In genomic region chr17:32486701-32487459, GRCh38 we compare ENCODE assay signal across 8 cellular contexts. TPM values are rescaled to one million over a fixed set of nuclear protein-coding genes. Genes with fewer than 3 reads are reported as not detected.
DNase-seq lines count a peak whose midpoint lies in the region; ATAC-seq and FAIRE-seq lines count a peak whose summit lies in the region.

TSS of gene CDK5R1 (plus strand) at chr17:32486993. CDS start at chr17:32487621, 628 bp downstream.

- WGBS in mesodermal cell (ENCODE audit: insufficient coverage in 2 of 2), 2 experiments: 0 to 1% methylated on average over 36 to 112 of the region's 135 CpGs

- peak within 1 kb of the TSS; percentile 77 for H3K27ac ChIP-seq in mesodermal cell (ENCODE audit: low read depth, low read length, severe bottlenecking)

- DNase-seq in 8988T (peak; percentile 72), GM18507 (ENCODE audit: extremely low spot score, insufficient read length, low read depth) (peak; percentile 69), NCI-H526 treated with DMSO at 0.1 percent for 48 hours (lab: John Stamatoyannopoulos, UW) (peak; percentile 68)
- DNase-seq in activated CD8-positive, alpha-beta memory T cell treated with anti-CD3 and anti-CD28 coated beads for 24 hours: peak; percentile 86
- DNase-seq in stimulated activated CD8-positive, alpha-beta memory T cell treated with anti-CD3 and anti-CD28 coated beads, Interleukin-4, amount 100 ng/mL, for 24 hours (ENCODE audit: low read depth): peak; percentile 55

- peak; percentile 48 for ATAC-seq in HG03064 (IDR thresholded peaks at IDR 0.05; ENCODE audit: low read depth, unreplicated experiment)

- H3K9me3 ChIP-seq in endocrine pancreas (ENCODE audit: control insufficient read depth, low read length): no peaks in the 10 kb centered on the region
- H3K9me3 ChIP-seq in mesodermal cell (ENCODE audit: control insufficient read depth, low read length): no peaks in the 10 kb centered on the region

- no peak within 1 kb of the TSS for H3K4me3 ChIP-seq in endocrine pancreas (ENCODE audit: control insufficient read depth, insufficient read depth, low read length)
- peak within 1 kb of the TSS; percentile 54 for H3K4me3 ChIP-seq in mesodermal cell (ENCODE audit: extremely low read depth, insufficient read depth, low read length, poor library complexity, severe bottlenecking)

- H3K27me3 ChIP-seq in endocrine pancreas (ENCODE audit: control insufficient read depth, insufficient read depth, low read length): no peaks in the 10 kb centered on the region

- H3K36me3 ChIP-seq in endocrine pancreas (ENCODE audit: control insufficient read depth, insufficient read depth, low read length) (no peaks in the 10 kb centered on the region), mesodermal cell (ENCODE audit: control insufficient read depth, insufficient read depth, low read length) (peaks cover 39% of the 10 kb centered on the region)

- H3K4me1 ChIP-seq in endocrine pancreas (ENCODE audit: control insufficient read depth, insufficient read depth, low read length) (peaks cover 4% of the 10 kb centered on the region), mesodermal cell (ENCODE audit: control insufficient read depth, insufficient read depth, low read length, poor library complexity, severe bottlenecking) (peaks cover 18% of the 10 kb centered on the region)

- H3K9ac ChIP-seq in endocrine pancreas (ENCODE audit: control insufficient read depth, insufficient read depth, low read length): peak within 1 kb of the TSS; percentile 60

- FAIRE-seq in GM18507 (lab: Jason Lieb, UNC): no peak

RNA-seq across cellular contexts. Expression of gene CDK5R1, which starts in this region (rescaled TPM):
- 6.6 TPM for polyA plus RNA-seq in mesodermal cell (2013, experiment 1 of 2)
- 4.0 TPM for polyA plus RNA-seq in mesodermal cell (2013, experiment 2 of 2)
